ENCODE assay signal across 20 cellular contexts in the genomic region with DNA sequence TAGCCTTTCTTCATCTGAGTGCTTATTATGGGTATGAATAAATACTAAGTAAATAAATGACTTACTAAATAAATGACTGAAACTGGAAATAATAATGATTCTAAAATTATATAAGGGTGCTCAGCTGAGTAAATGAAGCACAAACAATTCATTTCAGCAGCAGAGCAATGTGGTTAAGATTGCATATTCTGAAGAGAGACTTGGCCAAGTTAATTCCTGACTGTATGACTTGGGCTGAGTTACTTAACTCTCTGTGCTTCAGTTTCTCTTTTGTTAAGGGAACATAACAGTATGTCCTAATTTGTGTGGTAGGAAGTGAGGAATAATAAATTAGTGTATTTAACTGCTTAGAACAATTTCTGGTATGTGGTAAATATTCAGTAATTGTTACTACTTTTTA. TPM values are rescaled to one million over a fixed set of nuclear protein-coding genes. Genes with fewer than 3 reads are reported as not detected.
A peak's percentile ranks its signal among the peaks of the same experiment; 100 is the strongest.
DNase-seq lines count a peak whose midpoint lies in the region; ATAC-seq and TF ChIP-seq lines count a peak whose summit lies in the region.
"Had no signal": no experiment of that assay in that cellular context is flagged by ENCODE, and none has a peak within 500 bp of the region (broad histone marks: within the 10 kb centered on the region; RNA-seq: fewer than 3 reads in every experiment).

No MANE protein-coding gene starts in this region.

- DNase-seq in AG10803 (ENCODE audit: low read depth): peak; percentile 84
- peak; percentile 73 for DNase-seq in IMR-90
- DNase-seq in choroid plexus epithelial cell (ENCODE audit: low read depth): peak; percentile 80
- DNase-seq in neural crest cell (ENCODE audit: low read depth, low spot score): no peak
- DNase-seq in NCI-H526 (lab: John Stamatoyannopoulos, UW): no peak
- DNase-seq in T-helper 17 cell: no peak
- no peak for DNase-seq in left cardiac atrium
- DNase-seq: activated CD4-positive, alpha-beta T cell treated with anti-CD3 and anti-CD28 coated beads, Interleukin-2, amount 50 U/mL, for 4 hours; activated T-cell treated with anti-CD3 and anti-CD28 coated beads for 4 hours; BE2C; Caco-2; left ventricle myocardium superior; NCI-H187 treated with DMSO at 0.1 percent for 48 hours; right cardiac atrium; T-cell had no signal

- no peak overlapping the region for H4K5ac ChIP-seq in IMR-90 (ENCODE audit: low read depth, low read length)

- peak overlapping the region; percentile 42 for H3K4me2 ChIP-seq in IMR-90 (ENCODE audit: low read depth, low read length)

- H3K27ac ChIP-seq in IMR-90 (ENCODE audit: insufficient read depth, low read length): no peak overlapping the region
- H3K27ac ChIP-seq: RWPE1, VCaP had no signal

- no peak for TF ChIP-seq RAD21 in IMR-90 (IDR thresholded peaks at IDR 0.05; ENCODE audit: low read length)

- H3K27ac Mint-ChIP-seq in neural crest cell (ENCODE audit: unreplicated experiment) (peak overlapping the region; percentile 58), T-helper 17 cell (no peak overlapping the region)
- H3K27ac Mint-ChIP-seq: stimulated activated naive CD8-positive, alpha-beta T cell treated with anti-CD3 and anti-CD28 coated beads, Interleukin-15, Interleukin-2, amounts not matched to agents 100 ng/mL and 50 ng/mL, for 24 hours; T-cell had no signal

- H2BK5ac ChIP-seq in IMR-90 (ENCODE audit: low read depth, low read length, poor library complexity, severe bottlenecking): no peak overlapping the region

- H4K20me1 ChIP-seq in IMR-90 (ENCODE audit: insufficient read depth, low read length): no peaks in the 10 kb centered on the region

- in situ Hi-C loops in IMR-90 (cut with MboI; ENCODE audit: low sequenced_read_pairs): no loop called here

- H3K4me1 Mint-ChIP-seq in neural crest cell (no peaks in the 10 kb centered on the region), T-helper 17 cell (peaks cover 3% of the 10 kb centered on the region)
- H3K4me1 Mint-ChIP-seq: T-cell had no signal

- intact Hi-C loops in IMR-90 (cut with micrococcal nuclease): no loop called here
- intact Hi-C loops in left cardiac atrium (cut with DNase I): no loop called here

- POLR2A ChIA-PET in IMR-90 (lab: Charles Lee; ENCODE audit: unreplicated experiment): no interaction called here

- H3K4me1 ChIP-seq in IMR-90 (ENCODE audit: control insufficient read depth, insufficient read depth, low read length): 0 out of 2 replicates have a peak, but pooled peaks cover 3% of the 10 kb centered on the region
- H3K4me1 ChIP-seq: BE2C, Caco-2 had no signal

- H2AK9ac ChIP-seq in IMR-90 (replicated peaks; ENCODE audit: low read depth, low read length, poor library complexity): no peak overlapping the region

- H3K27me3 Mint-ChIP-seq in neural crest cell (ENCODE audit: low read depth) (no peaks in the 10 kb centered on the region), T-helper 17 cell (no peaks in the 10 kb centered on the region)
- H3K27me3 Mint-ChIP-seq: stimulated activated naive CD8-positive, alpha-beta T cell treated with anti-CD3 and anti-CD28 coated beads, Interleukin-15, Interleukin-2, amounts not matched to agents 100 ng/mL and 50 ng/mL, for 24 hours; T-cell had no signal

- dilution Hi-C loops in IMR-90 (cut with HindIII; ENCODE audit: low sequenced_read_pairs, unreplicated experiment): no loop called here

- no peaks in the 10 kb centered on the region for H3K9me3 ChIP-seq in IMR-90 (ENCODE audit: control insufficient read depth, insufficient read depth, low read length)
- H3K9me3 ChIP-seq in T-helper 17 cell (ENCODE audit: control insufficient read depth, low read length, poor library complexity, severe bottlenecking): no peaks in the 10 kb centered on the region
- H3K9me3 ChIP-seq: BE2C, Caco-2 had no signal

- no peak for TF ChIP-seq POLR2A in IMR-90 (IDR thresholded peaks at IDR 0.05; ENCODE audit: low read depth, low read length)

- no peak overlapping the region for H3K14ac ChIP-seq in IMR-90 (replicated peaks; ENCODE audit: low read depth, low read length)

- no peaks in the 10 kb centered on the region for H3K9me3 Mint-ChIP-seq in neural crest cell
- H3K9me3 Mint-ChIP-seq: stimulated activated naive CD8-positive, alpha-beta T cell treated with anti-CD3 and anti-CD28 coated beads, Interleukin-15, Interleukin-2, amounts not matched to agents 100 ng/mL and 50 ng/mL, for 24 hours; T-cell had no signal

- no peak overlapping the region for H3K56ac ChIP-seq in IMR-90 (ENCODE audit: extremely low read depth, insufficient read depth, low read length)

- no peak overlapping the region for H3K18ac ChIP-seq in IMR-90 (ENCODE audit: low read depth, low read length)

- H3K9ac ChIP-seq in IMR-90 (ENCODE audit: low read depth, low read length): no peak overlapping the region

- H3K9me1 ChIP-seq in IMR-90 (ENCODE audit: insufficient read depth, low read length): no peaks in the 10 kb centered on the region

- H3K4ac ChIP-seq in IMR-90 (ENCODE audit: low read depth, low read length): no peak overlapping the region

- H3K4me3 Mint-ChIP-seq in neural crest cell: no peak overlapping the region
- H3K4me3 Mint-ChIP-seq in T-helper 17 cell: no peak overlapping the region
- H3K4me3 Mint-ChIP-seq: stimulated activated naive CD8-positive, alpha-beta T cell treated with anti-CD3 and anti-CD28 coated beads, Interleukin-15, Interleukin-2, amounts not matched to agents 100 ng/mL and 50 ng/mL, for 24 hours; T-cell had no signal

- no peaks in the 10 kb centered on the region for H3K27me3 ChIP-seq in IMR-90 (ENCODE audit: control insufficient read depth, insufficient read depth, low read length)
- H3K27me3 ChIP-seq: BE2C had no signal

- no peaks in the 10 kb centered on the region for H3K36me3 Mint-ChIP-seq in neural crest cell (ENCODE audit: low read depth)
- peaks cover 2% of the 10 kb centered on the region for H3K36me3 Mint-ChIP-seq in T-helper 17 cell (ENCODE audit: low read depth)

- peak; percentile 91 for ATAC-seq in IMR-90 (ENCODE audit: low read depth)
- ATAC-seq in SK-N-SH treated with all-trans-retinoic acid at 6 μM for 48 hours: no peak
- ATAC-seq in T-helper 17 cell: no peak
- no peak for ATAC-seq in left cardiac atrium
- ATAC-seq: GM12878, left ventricle myocardium superior, right cardiac atrium, T-cell had no signal

- no TSS peak for BruUV-seq in IMR-90 (replicated peaks; lab: Mats Ljungman, UMichigan)

- no peak overlapping the region for H2AK5ac ChIP-seq in IMR-90 (ENCODE audit: low read depth, low read length)

- TF ChIP-seq CTCF in AG10803 (conservative IDR thresholded peaks at IDR 0.05; ENCODE audit: low read length) (no peak), IMR-90 (conservative IDR thresholded peaks at IDR 0.05; ENCODE audit: low read depth, low read length) (no peak), choroid plexus epithelial cell (conservative IDR thresholded peaks at IDR 0.05; ENCODE audit: low read depth, low read length) (no peak), neural crest cell (conservative IDR thresholded peaks at IDR 0.05) (no peak)

- peaks cover 1% of the 10 kb centered on the region; the same call in 1 of the 2 replicates for H3K36me3 ChIP-seq in IMR-90 (ENCODE audit: control insufficient read depth, insufficient read depth, low read length)
- H3K36me3 ChIP-seq: BE2C had no signal

- no peak overlapping the region for H3K23ac ChIP-seq in IMR-90 (ENCODE audit: low read depth, low read length)

- no peak overlapping the region for H2BK20ac ChIP-seq in IMR-90 (ENCODE audit: low read depth, low read length)

- no peak overlapping the region for H2BK120ac ChIP-seq in IMR-90 (ENCODE audit: low read depth, low read length)

- no peak overlapping the region for H4K8ac ChIP-seq in IMR-90 (ENCODE audit: low read depth in 2 of 2, low read length in 2 of 2)

- H4K91ac ChIP-seq in IMR-90 (ENCODE audit: insufficient read depth, low read depth, low read length): no peak overlapping the region

- no peak overlapping the region for H2BK15ac ChIP-seq in IMR-90 (ENCODE audit: low read depth, low read length)

- no peaks in the 10 kb centered on the region for H3K79me1 ChIP-seq in IMR-90 (ENCODE audit: low read depth in 1 of 2, low read length in 2 of 2)

- H3K4me3 ChIP-seq in AG10803 (ENCODE audit: low read length) (no peak overlapping the region), IMR-90 (ENCODE audit: insufficient read depth, low read depth, low read length) (no peak overlapping the region), choroid plexus epithelial cell (ENCODE audit: low read depth, low read length) (no peak overlapping the region)
- H3K4me3 ChIP-seq: GM12878 had no signal

- no peak overlapping the region for H2AFZ ChIP-seq in IMR-90 (replicated peaks; ENCODE audit: low read length, poor library complexity)

- CTCF ChIA-PET in IMR-90 (lab: Yijun Ruan, JAX): no interaction called here

TF ChIP-seq in IMR-90, 13 proteins besides CTCF, POLR2A, EP300 and RAD21:
- peak; percentile 55; the same call in 1 of the 2 replicates for TF ChIP-seq CEBPB (IDR thresholded peaks at IDR 0.05; ENCODE audit: low read depth, low read length)
- TF ChIP-seq BHLHE40 (IDR thresholded peaks at IDR 0.05; ENCODE audit: low read depth, low read length): no peak
TF ChIP-seq in IMR-90: peak in this region for 1.

TF ChIP-seq in SK-N-SH treated with all-trans-retinoic acid at 6 μM for 48 hours, 23 proteins besides CTCF, POLR2A, EP300 and RAD21 (continues in another document):
- no peak for TF ChIP-seq PPARA (CRISPR knock-in tag; IDR thresholded peaks at IDR 0.05; ENCODE audit: borderline replicate concordance)
- no peak for TF ChIP-seq BACH2 (CRISPR knock-in tag; IDR thresholded peaks at IDR 0.05; ENCODE audit: borderline replicate concordance)
- TF ChIP-seq TCF4 (CRISPR knock-in tag; IDR thresholded peaks at IDR 0.05; ENCODE audit: borderline replicate concordance): no peak
- no peak for TF ChIP-seq ZNF8 (CRISPR knock-in tag; IDR thresholded peaks at IDR 0.05)
- TF ChIP-seq, protein P1, sequence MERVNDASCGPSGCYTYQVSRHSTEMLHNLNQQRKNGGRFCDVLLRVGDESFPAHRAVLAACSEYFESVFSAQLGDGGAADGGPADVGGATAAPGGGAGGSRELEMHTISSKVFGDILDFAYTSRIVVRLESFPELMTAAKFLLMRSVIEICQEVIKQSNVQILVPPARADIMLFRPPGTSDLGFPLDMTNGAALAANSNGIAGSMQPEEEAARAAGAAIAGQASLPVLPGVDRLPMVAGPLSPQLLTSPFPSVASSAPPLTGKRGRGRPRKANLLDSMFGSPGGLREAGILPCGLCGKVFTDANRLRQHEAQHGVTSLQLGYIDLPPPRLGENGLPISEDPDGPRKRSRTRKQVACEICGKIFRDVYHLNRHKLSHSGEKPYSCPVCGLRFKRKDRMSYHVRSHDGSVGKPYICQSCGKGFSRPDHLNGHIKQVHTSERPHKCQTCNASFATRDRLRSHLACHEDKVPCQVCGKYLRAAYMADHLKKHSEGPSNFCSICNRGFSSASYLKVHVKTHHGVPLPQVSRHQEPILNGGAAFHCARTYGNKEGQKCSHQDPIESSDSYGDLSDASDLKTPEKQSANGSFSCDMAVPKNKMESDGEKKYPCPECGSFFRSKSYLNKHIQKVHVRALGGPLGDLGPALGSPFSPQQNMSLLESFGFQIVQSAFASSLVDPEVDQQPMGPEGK (CRISPR knock-in tag; IDR thresholded peaks at IDR 0.05; ENCODE audit: borderline replicate concordance): no peak

RNA-seq across cellular contexts. Expression of a gene that starts 19.1 kb away (rescaled TPM):
- 7.0 and 12.2 TPM in 2 replicates for total RNA-seq in IMR-90 (2012; rRNA removed)
- 1.8 and 2.4 TPM in 2 replicates for polyA plus RNA-seq in IMR-90 (2012; rRNA removed)
- 0.25 TPM in 2 replicates for polyA plus RNA-seq in IMR-90 (2012; cell fraction: cytosol; rRNA removed)
- polyA plus RNA-seq in IMR-90 (2012; cell fraction: nucleus; rRNA removed; ENCODE audit: low replicate concordance): 0.36 and 3.2 TPM in 2 replicates
- total RNA-seq in neural crest cell: 13.4 and 13.8 TPM in 2 replicates
- 10 to 100 TPM; 10.5 to 12.2 TPM for total RNA-seq in T-helper 17 cell
- 10 to 100 TPM; 37.6 to 39.0 TPM for total RNA-seq in left cardiac atrium

Comparison
In these comparisons a context has a peak if more than half of its experiments do, and no peak if none do; other contexts are left out.
1. DNase-seq: peak in AG10803 (single experiment), IMR-90 (single experiment) and choroid plexus epithelial cell (single experiment); none in neural crest cell (single experiment), NCI-H526 (0 of 2), T-helper 17 cell (0 of 3) and left cardiac atrium (single experiment).